ENCODE assay signal across 25 cellular contexts in the genomic region with DNA sequence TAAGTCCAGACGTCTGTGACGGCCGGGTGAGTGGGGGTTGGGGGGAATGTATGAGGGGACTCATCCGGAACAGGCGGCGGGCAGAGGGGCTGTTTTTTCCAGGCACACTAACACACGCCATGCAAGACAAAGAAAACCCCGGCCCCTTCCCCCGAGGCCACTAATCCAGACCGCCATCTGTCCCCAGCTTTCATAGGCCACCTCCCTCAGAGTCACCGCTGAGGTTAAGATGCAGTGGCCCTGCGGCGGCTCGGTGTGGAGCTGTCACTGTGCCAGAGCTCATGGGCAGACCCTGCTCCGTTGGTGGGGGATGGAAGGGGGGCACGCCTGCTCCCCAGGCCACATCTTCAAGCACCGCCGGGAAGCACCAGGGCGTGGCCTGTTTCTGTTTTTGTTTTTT. TPM values are rescaled to one million over a fixed set of nuclear protein-coding genes. Genes with fewer than 3 reads are reported as not detected.
A peak's percentile ranks its signal among the peaks of the same experiment; 100 is the strongest.
DNase-seq lines count a peak whose midpoint lies in the region; ATAC-seq, FAIRE-seq and TF ChIP-seq lines count a peak whose summit lies in the region.
"Had no signal": no experiment of that assay in that cellular context is flagged by ENCODE, and none has a peak within 500 bp of the region (broad histone marks: within the 10 kb centered on the region; RNA-seq: fewer than 3 reads in every experiment).

No MANE protein-coding gene starts in this region.

- H3K9ac ChIP-seq in BLaER1 (peak overlapping the region; percentile 43; the same call in 1 of the 2 replicates), K562 (ENCODE audit: insufficient read depth in 1 of 2, low read depth in 2 of 2, low read length in 2 of 2) (no peak overlapping the region)

- TF ChIP-seq RAD21 in K562 (CRISPR knock-in tag; conservative IDR thresholded peaks at IDR 0.05 in 1 of 2, IDR thresholded peaks at IDR 0.05 in 1 of 2), result no peak

- intact Hi-C loops in K562 (cut with micrococcal nuclease), result no loop called here

- no peaks in the 10 kb centered on the region for H3K36me3 Mint-ChIP-seq in nephron (ENCODE audit: low read depth)
- H3K36me3 Mint-ChIP-seq: activated naive CD4-positive, alpha-beta T cell treated with anti-CD3 and anti-CD28 coated beads, Interleukin-2, amount 50 U/mL, for 72 hours; CD8-positive, alpha-beta T cell; IgD-negative memory B cell had no signal

- no peak overlapping the region for H2AFZ ChIP-seq in K562 (ENCODE audit: low read depth, low read length)

- peak overlapping the region; percentile 66 for H3K27ac ChIP-seq in BLaER1
- no peak overlapping the region for H3K27ac ChIP-seq in K562 (ENCODE audit: extremely low read depth, low read depth, low read length)
- H3K27ac ChIP-seq: gastrocnemius medialis, prostate gland, tibial artery had no signal

- no peak for TF ChIP-seq POLR2A in K562 (conservative IDR thresholded peaks at IDR 0.05)

- 2% methylated on average over 18 of the region's 19 CpGs for WGBS in K562 (ENCODE audit: insufficient coverage, low coverage, missing lambda C conversion rate)

- CTCF ChIA-PET in K562 (lab: Yijun Ruan, JAX; ENCODE audit: low intra/inter-chr PET ratio), result no interaction called here

- no peaks in the 10 kb centered on the region for H3K79me2 ChIP-seq in K562 (ENCODE audit: control insufficient read depth, insufficient read depth, low read length)

- BruUV-seq in K562 (replicated peaks; lab: Mats Ljungman, UMichigan), result no TSS peak

- DNase-seq in NCI-H345 (lab: John Stamatoyannopoulos, UW) (peak; percentile 56), K562 (ENCODE audit: extremely low read depth in 1 of 4, low spot score in 3 of 4) (no peak), DMS114 treated with DMSO at 0.1 percent for 48 hours (lab: John Stamatoyannopoulos, UW; ENCODE audit: unreplicated experiment) (no peak), mucosa of gallbladder (ENCODE audit: low spot score) (no peak), frontal cortex (ENCODE audit: low spot score in 2 of 2) (no peak)
- DNase-seq: AML-193; CD8-positive, alpha-beta T cell; DMS 273 treated with DMSO at 0.1 percent for 48 hours; gastrocnemius medialis; hypothalamus; left cardiac atrium; NCI-H146; NCI-H446 treated with DMSO at 0.1 percent for 48 hours; nucleus accumbens; PC-3; stimulated activated CD4-positive, alpha-beta T cell treated with anti-CD3 and anti-CD28 coated beads, Interleukin-4, amount 100 ng/mL, for 24 hours; tibial artery had no signal

- H3K4me1 ChIP-seq in BLaER1 (peaks cover 49% of the 10 kb centered on the region), K562 (replicated peaks in 1 of 2; ENCODE audit: control insufficient read depth in 2 of 2, insufficient read depth in 2 of 2, low read length in 2 of 2) (no peaks in the 10 kb centered on the region)
- H3K4me1 ChIP-seq: gastrocnemius medialis, prostate gland, tibial artery had no signal

- H3K27me3 ChIP-seq in BLaER1 (no peaks in the 10 kb centered on the region), K562 (ENCODE audit: control insufficient read depth in 2 of 2, insufficient read depth in 2 of 2, low read length in 2 of 2) (peaks cover 6 to 54% of the 10 kb centered on the region in 2 experiments; a peak in 4 of 5 replicates)
- H3K27me3 ChIP-seq: gastrocnemius medialis had no signal

- H3K36me3 ChIP-seq in BLaER1 (no peaks in the 10 kb centered on the region), K562 (ENCODE audit: control insufficient read depth, insufficient read depth, low read length) (no peaks in the 10 kb centered on the region)
- H3K36me3 ChIP-seq: gastrocnemius medialis, prostate gland, tibial artery had no signal

- no peak for TF ChIP-seq EP300 in K562 (IDR thresholded peaks at IDR 0.05; ENCODE audit: low read length)

- H3K4me2 ChIP-seq in BLaER1 (peak overlapping the region; percentile 79), K562 (ENCODE audit: insufficient read depth, low read length) (no peak overlapping the region)

- no peaks in the 10 kb centered on the region for H3K9me1 ChIP-seq in K562 (ENCODE audit: control insufficient read depth, insufficient read depth, low read length)

- no peaks in the 10 kb centered on the region for H3K9me3 Mint-ChIP-seq in nephron
- H3K9me3 Mint-ChIP-seq: activated naive CD4-positive, alpha-beta T cell treated with anti-CD3 and anti-CD28 coated beads, Interleukin-2, amount 50 U/mL, for 72 hours; CD8-positive, alpha-beta T cell; IgD-negative memory B cell; T-helper 2 cell treated with Interferon-gamma antibody and Interleukin-4, amounts not matched to agents 5 μg/mL and 100 μg/mL, for 36 hours had no signal

- in situ Hi-C loops in K562 (cut with MboI), result no loop called here

- peaks cover 3% of the 10 kb centered on the region for H3K27me3 Mint-ChIP-seq in nephron (ENCODE audit: low read depth)
- H3K27me3 Mint-ChIP-seq: IgD-negative memory B cell had no signal

- H3K9me3 ChIP-seq in BLaER1 (no peaks in the 10 kb centered on the region), K562 (replicated peaks; ENCODE audit: control insufficient read depth, insufficient read depth, low read depth, low read length) (no peaks in the 10 kb centered on the region)
- H3K9me3 ChIP-seq: gastrocnemius medialis, prostate gland, tibial artery had no signal

- peaks cover 46% of the 10 kb centered on the region for H3K4me1 Mint-ChIP-seq in nephron
- H3K4me1 Mint-ChIP-seq: IgD-negative memory B cell had no signal

- H4K20me1 ChIP-seq in BLaER1 (no peaks in the 10 kb centered on the region), K562 (replicated peaks; ENCODE audit: control insufficient read depth, insufficient read depth, low read length) (no peaks in the 10 kb centered on the region; the same call in none of the 2 replicates)

- H3K4me3 Mint-ChIP-seq in nephron, result no peak overlapping the region
- H3K4me3 Mint-ChIP-seq: CD8-positive, alpha-beta T cell; IgD-negative memory B cell; T-helper 2 cell treated with Interferon-gamma antibody and Interleukin-4, amounts not matched to agents 5 μg/mL and 100 μg/mL, for 36 hours had no signal

- POLR2A ChIA-PET in K562 (lab: Yijun Ruan, JAX), result interaction anchor here (0.6 kb wide), 2 partner anchors 167 to 421 kb away, joined by 3 read pairs; no protein-coding TSS in a partner anchor

- peak overlapping the region; percentile 29 to 59 (median 38) for H3K27ac Mint-ChIP-seq in nephron
- H3K27ac Mint-ChIP-seq: activated naive CD4-positive, alpha-beta T cell treated with anti-CD3 and anti-CD28 coated beads, Interleukin-2, amount 50 U/mL, for 72 hours; CD8-positive, alpha-beta T cell; IgD-negative memory B cell; T-helper 2 cell treated with Interferon-gamma antibody and Interleukin-4, amounts not matched to agents 5 μg/mL and 100 μg/mL, for 36 hours had no signal

- no peak for FAIRE-seq in K562 (lab: Jason Lieb, UNC)
- no peak for FAIRE-seq in frontal cortex (lab: Jason Lieb, UNC)

- no peak for TF ChIP-seq CTCF in K562 (IDR thresholded peaks at IDR 0.05 in 2 of 3, conservative IDR thresholded peaks at IDR 0.05 in 1 of 3; ENCODE audit: insufficient read depth in 2 of 3, low read depth in 1 of 3, low read length in 3 of 3)
- no peak for TF ChIP-seq CTCF in nephron (IDR thresholded peaks at IDR 0.05; ENCODE audit: unreplicated experiment in 3 of 3)

- ATAC-seq in K562 (peak; percentile 36; the same call in 1 of the 3 replicates), HG03432 (IDR thresholded peaks at IDR 0.05; ENCODE audit: unreplicated experiment) (no peak)
- ATAC-seq: activated naive CD4-positive, alpha-beta T cell treated with anti-CD3 and anti-CD28 coated beads, Interleukin-2, amount 50 U/mL, for 72 hours; CD8-positive, alpha-beta T cell; gastrocnemius medialis; PC-3 had no signal

- H3K4me3 ChIP-seq in BLaER1, result no peak overlapping the region
- no peak overlapping the region for H3K4me3 ChIP-seq in K562
- H3K4me3 ChIP-seq: gastrocnemius medialis, prostate gland, tibial artery had no signal

TF ChIP-seq in K562, 482 proteins besides CTCF, POLR2A, EP300 and RAD21 (continues in another document):
- TF ChIP-seq ZNF551 (CRISPR knock-in tag; IDR thresholded peaks at IDR 0.05) (no peak), ZNF3 (CRISPR knock-in tag; IDR thresholded peaks at IDR 0.05) (no peak)

RNA-seq across cellular contexts. Expression of gene SORCS2, which starts 34.1 kb away (rescaled TPM):
- not detected in 2 replicates for total RNA-seq in K562 (2011; cell fraction: chromatin; rRNA removed; ENCODE audit: low replicate concordance)
- not detected in 2 replicates for total RNA-seq in K562 (2011; cell fraction: nucleolus; rRNA removed)
- total RNA-seq in K562 (2011; cell fraction: nucleoplasm; rRNA removed), result not detected in 2 replicates
- not detected in 2 replicates for total RNA-seq in K562 (2014; rRNA removed)
- total RNA-seq in K562 (2014; rRNA removed; fragmentation: Illumina TruSeq; extraction: Trizol), result not detected in 2 replicates
- total RNA-seq in K562 (2015; rRNA removed; fragmentation: Illumina TruSeq; extraction: Trizol), result not detected in 2 replicates
- total RNA-seq in K562 (2021), result 0.04 TPM in 1 of 2 replicates, not detected in the other
- polyA plus RNA-seq in K562 (2011; rRNA removed), result not detected in 2 replicates
- polyA plus RNA-seq in K562 (2011; cell fraction: cytosol; rRNA removed), result 0.03 TPM in 1 of 2 replicates, not detected in the other
- polyA plus RNA-seq in K562 (2011; cell fraction: nucleus; rRNA removed), result 0.18 TPM in 1 of 2 replicates, not detected in the other
- polyA plus RNA-seq in K562 (2012), result 0.11 TPM in 1 of 2 replicates, not detected in the other
- polyA plus RNA-seq in K562 (2014; fragmentation: Illumina TruSeq; extraction: Trizol), result not detected in 2 replicates
- polyA plus RNA-seq in K562 (2014; fragmentation: Nextera tagmentation; extraction: Ambion mirVana), result not detected
- not detected in 2 replicates for polyA plus RNA-seq in K562 (2014; rRNA removed)
- polyA minus RNA-seq in K562 (2011; rRNA and poly(A)+ RNA removed), result not detected in 2 replicates
- polyA minus RNA-seq in K562 (2011; cell fraction: cytosol; rRNA and poly(A)+ RNA removed), result not detected in 2 replicates
- polyA minus RNA-seq in K562 (2011; cell fraction: nucleus; rRNA and poly(A)+ RNA removed), result not detected in 2 replicates
- total RNA-seq in mucosa of gallbladder, result 1.7 TPM
- 4.9 TPM for total RNA-seq in frontal cortex
- total RNA-seq: activated CD8-positive, alpha-beta memory T cell treated with anti-CD3 and anti-CD28 coated beads for 36 hours; CD8-positive, alpha-beta T cell had no signal
- polyA plus RNA-seq: IgD-negative memory B cell had no signal
